In genomic region chr5:37926732-37927131, GRCh38 we compare ENCODE assay signal across 16 cellular contexts.
DNase-seq lines count a peak whose midpoint lies in the region; ATAC-seq and TF ChIP-seq lines count a peak whose summit lies in the region.
"Had no signal": no experiment of that assay in that cellular context is flagged by ENCODE, and none has a peak within 500 bp of the region (broad histone marks: within the 10 kb centered on the region; RNA-seq: fewer than 3 reads in every experiment).

No MANE protein-coding gene starts in this region.

- POLR2A ChIA-PET in activated CD8-positive, alpha-beta T cell treated with anti-CD3 and anti-CD28 coated beads for 36 hours (lab: Charles Lee) = no interaction called here

- H3K27me3 Mint-ChIP-seq in activated CD8-positive, alpha-beta T cell treated with anti-CD3 and anti-CD28 coated beads for 36 hours = peaks cover 14% of the 10 kb centered on the region
- peaks cover 2% of the 10 kb centered on the region for H3K27me3 Mint-ChIP-seq in activated T-cell treated with anti-CD3 and anti-CD28 coated beads, Interleukin-2, amount 50 U/mL, for 4 hours (ENCODE audit: low read depth)

- H3K4me1 ChIP-seq in BLaER1 = peaks cover 9% of the 10 kb centered on the region
- H3K4me1 ChIP-seq in SJCRH30 = no peaks in the 10 kb centered on the region; the same call in 1 of the 2 replicates

- in situ Hi-C loops in KBM-7 (cut with MboI; ENCODE audit: low pct_unique_long_range_greater_than_20kb, low sequenced_read_pairs) = no loop called here

- no peak overlapping the region for H3K9ac ChIP-seq in BLaER1

- intact Hi-C loops in activated CD8-positive, alpha-beta T cell treated with anti-CD3 and anti-CD28 coated beads for 36 hours (cut with micrococcal nuclease) = no loop called here

- H3K27me3 ChIP-seq in BLaER1 = no peaks in the 10 kb centered on the region
- H3K27me3 ChIP-seq in SJCRH30 = no peaks in the 10 kb centered on the region

- H3K9me3 Mint-ChIP-seq in activated CD8-positive, alpha-beta T cell treated with anti-CD3 and anti-CD28 coated beads for 36 hours = no peaks in the 10 kb centered on the region
- no peaks in the 10 kb centered on the region for H3K9me3 Mint-ChIP-seq in activated T-cell treated with anti-CD3 and anti-CD28 coated beads, Interleukin-2, amount 50 U/mL, for 4 hours

- no peaks in the 10 kb centered on the region for H3K36me3 Mint-ChIP-seq in activated CD8-positive, alpha-beta T cell treated with anti-CD3 and anti-CD28 coated beads for 36 hours (ENCODE audit: low read depth)
- H3K36me3 Mint-ChIP-seq in activated T-cell treated with anti-CD3 and anti-CD28 coated beads, Interleukin-2, amount 50 U/mL, for 4 hours (ENCODE audit: insufficient read depth) = no peaks in the 10 kb centered on the region

- no peaks in the 10 kb centered on the region for H3K36me3 ChIP-seq in BLaER1
- no peaks in the 10 kb centered on the region for H3K36me3 ChIP-seq in SJCRH30

- H3K27ac ChIP-seq in BLaER1 (no peak overlapping the region), SJCRH30 (no peak overlapping the region)
- H3K27ac ChIP-seq: C4-2B had no signal

- no peak for ATAC-seq in HG02678 (IDR thresholded peaks at IDR 0.05; ENCODE audit: unreplicated experiment)
- ATAC-seq in activated CD8-positive, alpha-beta T cell treated with anti-CD3 and anti-CD28 coated beads for 36 hours = no peak
- ATAC-seq in activated T-cell treated with anti-CD3 and anti-CD28 coated beads, Interleukin-2, amount 50 U/mL, for 4 hours = no peak
- ATAC-seq: left colon; sciatic nerve; stimulated activated naive CD8-positive, alpha-beta T cell treated with anti-CD3 and anti-CD28 coated beads, Interleukin-15, amount 100 ng/mL, for 72 hours had no signal

- CTCF ChIA-PET in activated CD8-positive, alpha-beta T cell treated with anti-CD3 and anti-CD28 coated beads for 36 hours (lab: Charles Lee) = no interaction called here

- DNase-seq in KBM-7 = peak; percentile 20
- peak; percentile 5 to 20 for DNase-seq in SJCRH30
- peak; percentile 47 for DNase-seq in fibroblast of peridontal ligament (ENCODE audit: extremely low read depth)
- DNase-seq in NCI-H187 (lab: John Stamatoyannopoulos, UW) = no peak
- no peak for DNase-seq in activated CD8-positive, alpha-beta T cell treated with anti-CD3 and anti-CD28 coated beads for 36 hours
- DNase-seq in activated T-cell treated with anti-CD3 and anti-CD28 coated beads, Interleukin-2, amount 50 U/mL, for 4 hours = no peak
- DNase-seq: activated CD4-positive, CD25-positive, alpha-beta regulatory T cell treated with anti-CD3 and anti-CD28 coated beads, Interleukin-2, amount 50 U/mL, for 72 hours; activated T-cell treated with anti-CD3 and anti-CD28 coated beads, Interleukin-2, amount 50 U/mL, for 1 hour; left colon; NCI-H526 treated with DMSO at 0.1 percent for 48 hours; stimulated activated naive CD8-positive, alpha-beta T cell treated with anti-CD3 and anti-CD28 coated beads, Interleukin-15, amount 100 ng/mL, for 72 hours; SW 1271 had no signal

- no peak overlapping the region for H3K4me3 ChIP-seq in BLaER1
- no peak overlapping the region for H3K4me3 ChIP-seq in SJCRH30

- H3K4me1 Mint-ChIP-seq in activated CD8-positive, alpha-beta T cell treated with anti-CD3 and anti-CD28 coated beads for 36 hours (ENCODE audit: low read depth) = no peaks in the 10 kb centered on the region
- no peaks in the 10 kb centered on the region for H3K4me1 Mint-ChIP-seq in activated T-cell treated with anti-CD3 and anti-CD28 coated beads, Interleukin-2, amount 50 U/mL, for 4 hours (ENCODE audit: low read depth)
- H3K4me1 Mint-ChIP-seq: stimulated activated naive CD8-positive, alpha-beta T cell treated with anti-CD3 and anti-CD28 coated beads, Interleukin-15, amount 100 ng/mL, for 72 hours had no signal

- peak overlapping the region; percentile 19 for H3K4me2 ChIP-seq in BLaER1

- H3K27ac Mint-ChIP-seq in activated CD8-positive, alpha-beta T cell treated with anti-CD3 and anti-CD28 coated beads for 36 hours = no peak overlapping the region
- H3K27ac Mint-ChIP-seq: stimulated activated naive CD8-positive, alpha-beta T cell treated with anti-CD3 and anti-CD28 coated beads, Interleukin-15, amount 100 ng/mL, for 72 hours had no signal

- H4K20me1 ChIP-seq in BLaER1 = no peaks in the 10 kb centered on the region

- no peaks in the 10 kb centered on the region for H3K9me3 ChIP-seq in BLaER1
- H3K9me3 ChIP-seq in SJCRH30 (replicated peaks) = no peaks in the 10 kb centered on the region; the same call in 1 of the 2 replicates

- no peak for TF ChIP-seq CTCF in activated CD8-positive, alpha-beta T cell treated with anti-CD3 and anti-CD28 coated beads for 36 hours (IDR thresholded peaks at IDR 0.05)

- no peak overlapping the region for H3K4me3 Mint-ChIP-seq in activated CD8-positive, alpha-beta T cell treated with anti-CD3 and anti-CD28 coated beads for 36 hours
- H3K4me3 Mint-ChIP-seq in activated T-cell treated with anti-CD3 and anti-CD28 coated beads, Interleukin-2, amount 50 U/mL, for 4 hours = no peak overlapping the region
- H3K4me3 Mint-ChIP-seq: stimulated activated naive CD8-positive, alpha-beta T cell treated with anti-CD3 and anti-CD28 coated beads, Interleukin-15, amount 100 ng/mL, for 72 hours had no signal

Comparison
In these comparisons a context has a peak if more than half of its experiments do, and no peak if none do; other contexts are left out.
1. DNase-seq: peak in KBM-7 (single experiment), SJCRH30 (2 of 2) and fibroblast of peridontal ligament (single experiment); none in NCI-H187 (0 of 2), activated CD8-positive, alpha-beta T cell treated with anti-CD3 and anti-CD28 coated beads for 36 hours (single experiment) and activated T-cell treated with anti-CD3 and anti-CD28 coated beads, Interleukin-2, amount 50 U/mL, for 4 hours (single experiment).